1 cellular context compared by ENCODE assay signal in the genomic region with DNA sequence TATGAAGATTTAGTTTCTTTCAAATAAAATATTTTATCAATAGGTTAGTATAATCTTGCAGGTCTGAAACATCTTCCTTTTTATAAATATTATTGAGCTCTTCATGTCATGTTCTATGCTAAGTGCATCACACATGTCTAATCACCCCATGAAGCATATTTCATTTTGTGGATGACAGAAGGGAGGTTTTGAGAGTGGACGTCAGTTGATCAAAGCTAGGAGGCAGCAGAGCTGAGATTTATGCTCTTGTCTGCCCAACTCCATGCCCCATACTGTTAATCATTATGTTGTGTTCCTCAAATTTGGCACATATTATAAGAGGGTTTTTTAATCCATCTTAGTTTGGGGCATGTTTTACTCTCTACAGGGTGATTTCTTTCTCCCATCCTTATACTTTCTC.
TF ChIP-seq lines count a peak whose summit lies in the region.

No MANE protein-coding gene starts in this region.

TF ChIP-seq in K562, 482 proteins besides CTCF, POLR2A, EP300 and RAD21 (continued from another document):
- TF ChIP-seq, protein P1, sequence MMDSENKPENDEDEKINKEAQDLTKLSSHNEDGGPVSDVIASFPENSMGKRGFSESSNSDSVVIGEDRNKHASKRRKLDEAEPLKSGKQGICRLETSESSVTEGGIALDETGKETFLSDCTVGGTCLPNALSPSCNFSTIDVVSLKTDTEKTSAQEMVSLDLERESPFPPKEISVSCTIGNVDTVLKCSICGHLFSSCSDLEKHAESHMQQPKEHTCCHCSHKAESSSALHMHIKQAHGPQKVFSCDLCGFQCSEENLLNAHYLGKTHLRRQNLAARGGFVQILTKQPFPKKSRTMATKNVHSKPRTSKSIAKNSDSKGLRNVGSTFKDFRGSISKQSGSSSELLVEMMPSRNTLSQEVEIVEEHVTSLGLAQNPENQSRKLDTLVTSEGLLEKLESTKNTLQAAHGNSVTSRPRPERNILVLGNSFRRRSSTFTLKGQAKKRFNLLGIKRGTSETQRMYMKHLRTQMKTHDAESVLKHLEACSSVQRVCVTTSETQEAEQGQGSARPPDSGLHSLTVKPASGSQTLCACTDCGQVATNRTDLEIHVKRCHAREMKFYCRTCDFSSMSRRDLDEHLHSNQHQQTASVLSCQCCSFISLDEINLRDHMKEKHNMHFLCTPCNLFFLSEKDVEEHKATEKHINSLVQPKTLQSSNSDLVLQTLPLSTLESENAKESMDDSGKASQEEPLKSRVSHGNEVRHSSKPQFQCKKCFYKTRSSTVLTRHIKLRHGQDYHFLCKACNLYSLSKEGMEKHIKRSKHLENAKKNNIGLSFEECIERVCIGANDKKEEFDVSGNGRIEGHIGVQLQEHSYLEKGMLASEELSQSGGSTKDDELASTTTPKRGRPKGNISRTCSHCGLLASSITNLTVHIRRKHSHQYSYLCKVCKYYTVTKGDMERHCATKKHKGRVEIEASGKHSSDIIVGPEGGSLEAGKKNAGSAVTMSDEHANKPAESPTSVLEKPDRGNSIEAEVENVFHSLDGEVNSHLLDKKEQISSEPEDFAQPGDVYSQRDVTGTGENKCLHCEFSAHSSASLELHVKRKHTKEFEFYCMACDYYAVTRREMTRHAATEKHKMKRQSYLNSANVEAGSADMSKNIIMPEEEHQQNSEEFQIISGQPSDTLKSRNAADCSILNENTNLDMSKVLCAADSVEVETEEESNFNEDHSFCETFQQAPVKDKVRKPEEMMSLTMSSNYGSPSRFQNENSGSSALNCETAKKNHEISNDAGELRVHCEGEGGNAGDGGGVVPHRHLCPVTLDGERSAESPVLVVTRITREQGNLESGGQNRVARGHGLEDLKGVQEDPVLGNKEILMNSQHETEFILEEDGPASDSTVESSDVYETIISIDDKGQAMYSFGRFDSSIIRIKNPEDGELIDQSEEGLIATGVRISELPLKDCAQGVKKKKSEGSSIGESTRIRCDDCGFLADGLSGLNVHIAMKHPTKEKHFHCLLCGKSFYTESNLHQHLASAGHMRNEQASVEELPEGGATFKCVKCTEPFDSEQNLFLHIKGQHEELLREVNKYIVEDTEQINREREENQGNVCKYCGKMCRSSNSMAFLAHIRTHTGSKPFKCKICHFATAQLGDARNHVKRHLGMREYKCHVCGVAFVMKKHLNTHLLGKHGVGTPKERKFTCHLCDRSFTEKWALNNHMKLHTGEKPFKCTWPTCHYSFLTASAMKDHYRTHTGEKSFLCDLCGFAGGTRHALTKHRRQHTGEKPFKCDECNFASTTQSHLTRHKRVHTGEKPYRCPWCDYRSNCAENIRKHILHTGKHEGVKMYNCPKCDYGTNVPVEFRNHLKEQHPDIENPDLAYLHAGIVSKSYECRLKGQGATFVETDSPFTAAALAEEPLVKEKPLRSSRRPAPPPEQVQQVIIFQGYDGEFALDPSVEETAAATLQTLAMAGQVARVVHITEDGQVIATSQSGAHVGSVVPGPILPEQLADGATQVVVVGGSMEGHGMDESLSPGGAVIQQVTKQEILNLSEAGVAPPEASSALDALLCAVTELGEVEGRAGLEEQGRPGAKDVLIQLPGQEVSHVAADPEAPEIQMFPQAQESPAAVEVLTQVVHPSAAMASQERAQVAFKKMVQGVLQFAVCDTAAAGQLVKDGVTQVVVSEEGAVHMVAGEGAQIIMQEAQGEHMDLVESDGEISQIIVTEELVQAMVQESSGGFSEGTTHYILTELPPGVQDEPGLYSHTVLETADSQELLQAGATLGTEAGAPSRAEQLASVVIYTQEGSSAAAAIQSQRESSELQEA (IDR thresholded peaks at IDR 0.05; ENCODE audit: low read depth): no peak
- no peak for TF ChIP-seq SP1 (CRISPR knock-in tag; IDR thresholded peaks at IDR 0.05)
- TF ChIP-seq MEIS2 (IDR thresholded peaks at IDR 0.05; ENCODE audit: partially characterized antibody): peak; percentile 60
- TF ChIP-seq FOXK1 (CRISPR knock-in tag; IDR thresholded peaks at IDR 0.05; ENCODE audit: borderline replicate concordance): no peak
- no peak for TF ChIP-seq DDX20 (tag; IDR thresholded peaks at IDR 0.05; ENCODE audit: low read depth)
- TF ChIP-seq PKNOX1 (IDR thresholded peaks at IDR 0.05): peak; percentile 50
